ENCODE assay signal across 30 cellular contexts in genomic region chr9:135053133-135053532, GRCh38. TPM values are rescaled to one million over a fixed set of nuclear protein-coding genes. Genes with fewer than 3 reads are reported as not detected.
DNase-seq lines count a peak whose midpoint lies in the region; ATAC-seq and TF ChIP-seq lines count a peak whose summit lies in the region.
"Had no signal": no experiment of that assay in that cellular context is flagged by ENCODE, and none has a peak within 500 bp of the region (broad histone marks: within the 10 kb centered on the region; RNA-seq: fewer than 3 reads in every experiment).

No MANE protein-coding gene starts in this region.

- H3K27ac Mint-ChIP-seq in CD14-positive monocyte, result peak overlapping the region in 2 of 7 donors; percentile 3 to 47
- peak overlapping the region; percentile 9 for H3K27ac Mint-ChIP-seq in activated B cell treated with CpG ODN at 0.5 μM for 24 hours
- H3K27ac Mint-ChIP-seq: activated CD4-positive, alpha-beta T cell treated with anti-CD3 and anti-CD28 coated beads for 36 hours; activated CD8-positive, alpha-beta T cell treated with anti-CD3 and anti-CD28 coated beads for 36 hours; activated naive CD8-positive, alpha-beta T cell; activated T-helper 2 cell treated with anti-CD3 and anti-CD28 coated beads, Interferon-gamma antibody, Interleukin-2, Interleukin-4, amounts not matched to agents 10 μg/mL and 5 μg/mL and 100 μg/mL, durations not matched to agents 14 hours and 24 hours and 36 hours; GM23338; IgD-negative memory B cell; neural progenitor cell; T-helper 2 cell treated with Interferon-gamma antibody and Interleukin-4, amounts not matched to agents 5 μg/mL and 100 μg/mL, for 36 hours had no signal

- TF ChIP-seq CTCF in CD14-positive monocyte (IDR thresholded peaks at IDR 0.05), result no peak
- TF ChIP-seq CTCF in activated B cell treated with CpG ODN at 0.5 μM for 24 hours (IDR thresholded peaks at IDR 0.05), result no peak
- no peak for TF ChIP-seq CTCF in spleen (IDR thresholded peaks at IDR 0.05 in 8 of 11, conservative IDR thresholded peaks at IDR 0.05 in 3 of 11)

- POLR2A ChIA-PET in activated B cell treated with CpG ODN at 0.5 μM for 24 hours (lab: Charles Lee), result no interaction called here

- H3K27ac ChIP-seq in spleen, result no peak overlapping the region
- H3K27ac ChIP-seq: breast epithelium, epithelial cell of prostate, neural progenitor cell, parathyroid adenoma, tibial nerve had no signal

- no peak overlapping the region for H3K4me3 ChIP-seq in spleen
- H3K4me3 ChIP-seq: breast epithelium, GM23338, neural progenitor cell, tibial nerve had no signal

- ATAC-seq in activated B cell treated with CpG ODN at 0.5 μM for 24 hours (ENCODE audit: low read depth) (peak; percentile 54), GM21367 (IDR thresholded peaks at IDR 0.05; ENCODE audit: unreplicated experiment) (no peak)
- ATAC-seq: activated CD4-positive, alpha-beta T cell treated with anti-CD3 and anti-CD28 coated beads for 36 hours; activated CD8-positive, alpha-beta T cell treated with anti-CD3 and anti-CD28 coated beads for 36 hours; GM23338; left lobe of liver had no signal

- peaks cover 0 to 36% (median 0%) of the 10 kb centered on the region in 7 donors for H3K27me3 ChIP-seq in spleen (replicated peaks in 1 of 7)
- H3K27me3 ChIP-seq: neural progenitor cell, tibial nerve had no signal

- H3K4me1 ChIP-seq in spleen, result peaks cover 0 to 13% (median 4%) of the 10 kb centered on the region in 6 donors
- H3K4me1 ChIP-seq: breast epithelium, neural progenitor cell, parathyroid adenoma, tibial nerve had no signal

- H3K27me3 Mint-ChIP-seq in CD14-positive monocyte (ENCODE audit: low read depth in 3 of 3), result peaks cover 8 to 31% (median 16%) of the 10 kb centered on the region in 3 donors
- peaks cover 9% of the 10 kb centered on the region for H3K27me3 Mint-ChIP-seq in activated B cell treated with CpG ODN at 0.5 μM for 24 hours

- H3K36me3 Mint-ChIP-seq in CD14-positive monocyte (no peaks in the 10 kb centered on the region), activated B cell treated with CpG ODN at 0.5 μM for 24 hours (ENCODE audit: low read depth) (no peaks in the 10 kb centered on the region)
- H3K36me3 Mint-ChIP-seq: activated naive CD8-positive, alpha-beta T cell; IgD-negative memory B cell; neural progenitor cell had no signal

- DNase-seq in CD14-positive monocyte (ENCODE audit: low spot score) (peak; percentile 31), MV-4-11 (lab: John Stamatoyannopoulos, UW) (peak; percentile 61), activated B cell treated with CpG ODN at 0.5 μM for 24 hours (peak; percentile 5), spleen (peak; percentile 45), HuH-7.5 (ENCODE audit: low spot score) (no peak), NCI-H446 treated with DMSO at 0.1 percent for 48 hours (lab: John Stamatoyannopoulos, UW) (no peak)
- DNase-seq in stimulated activated CD4-positive, alpha-beta T cell treated with anti-CD3 and anti-CD28 coated beads, Interleukin-1b, Interleukin-23, amount 100 ng/mL, for 48 hours, result no peak
- DNase-seq: activated CD4-positive, alpha-beta T cell treated with anti-CD3 and anti-CD28 coated beads for 36 hours; activated CD8-positive, alpha-beta T cell treated with anti-CD3 and anti-CD28 coated beads for 36 hours; DMS79 treated with DMSO at 0.1 percent for 48 hours; effector CD8-positive, alpha-beta T cell; GDM1; NCI-H1417; NCI-H2029; NCI-H526; NK-92 treated with Interleukin-12 subunit alpha and Interleukin-12 subunit beta, amount 100 ng/mL, for 24 hours; SIG-M5; stimulated activated CD8-positive, alpha-beta memory T cell treated with anti-CD3 and anti-CD28 coated beads, Interleukin-4, amount 100 ng/mL, for 48 hours had no signal

- no peak for TF ChIP-seq POLR2A in spleen (IDR thresholded peaks at IDR 0.05)

- CTCF ChIA-PET in activated B cell treated with CpG ODN at 0.5 μM for 24 hours (lab: Charles Lee), result no interaction called here

- H3K4me3 Mint-ChIP-seq in CD14-positive monocyte, result peak overlapping the region in 1 of 2 donors; percentile 28
- H3K4me3 Mint-ChIP-seq in activated B cell treated with CpG ODN at 0.5 μM for 24 hours, result no peak overlapping the region
- H3K4me3 Mint-ChIP-seq: activated CD4-positive, alpha-beta T cell treated with anti-CD3 and anti-CD28 coated beads for 36 hours; activated CD8-positive, alpha-beta T cell treated with anti-CD3 and anti-CD28 coated beads for 36 hours; activated naive CD8-positive, alpha-beta T cell; GM23338; neural progenitor cell; T-helper 2 cell treated with Interferon-gamma antibody and Interleukin-4, amounts not matched to agents 5 μg/mL and 100 μg/mL, for 36 hours had no signal

- H3K9me3 Mint-ChIP-seq in CD14-positive monocyte, result peaks cover 0 to 16% (median 7%) of the 10 kb centered on the region in 7 donors
- no peaks in the 10 kb centered on the region for H3K9me3 Mint-ChIP-seq in activated B cell treated with CpG ODN at 0.5 μM for 24 hours
- H3K9me3 Mint-ChIP-seq: activated CD8-positive, alpha-beta T cell treated with anti-CD3 and anti-CD28 coated beads for 36 hours; activated T-helper 2 cell treated with anti-CD3 and anti-CD28 coated beads, Interferon-gamma antibody, Interleukin-2, Interleukin-4, amounts not matched to agents 10 μg/mL and 5 μg/mL and 100 μg/mL, durations not matched to agents 14 hours and 24 hours and 36 hours; T-helper 2 cell treated with Interferon-gamma antibody and Interleukin-4, amounts not matched to agents 5 μg/mL and 100 μg/mL, for 36 hours had no signal

- H3K36me3 ChIP-seq in spleen, result no peaks in the 10 kb centered on the region
- H3K36me3 ChIP-seq: breast epithelium, neural progenitor cell, tibial nerve had no signal

- no peaks in the 10 kb centered on the region for H3K9me3 ChIP-seq in spleen

- intact Hi-C loops in CD14-positive monocyte (cut with micrococcal nuclease) (no loop called here), activated B cell treated with CpG ODN at 0.5 μM for 24 hours (cut with micrococcal nuclease) (no loop called here), spleen (cut with DNase I; ENCODE audit: low total_unique reads) (no loop called here)

- H3K4me1 Mint-ChIP-seq in CD14-positive monocyte (peaks cover 10% of the 10 kb centered on the region), activated B cell treated with CpG ODN at 0.5 μM for 24 hours (peaks cover 17% of the 10 kb centered on the region)
- H3K4me1 Mint-ChIP-seq: activated CD4-positive, alpha-beta T cell treated with anti-CD3 and anti-CD28 coated beads for 36 hours; GM23338 had no signal

- 36 to 40% (median 38%) methylated on average over 5 of the region's 5 CpGs for WGBS in spleen, 5 donors

RNA-seq across cellular contexts. Expression of gene OLFM1, which starts 34.3 kb away (rescaled TPM):
- polyA plus RNA-seq in CD14-positive monocyte (1 to 10 TPM; 7.6 to 9.4 TPM), spleen (10 to 100 TPM in 2 of 3 donors, 1 to 10 TPM in 1; 5.9 to 22.3 (median 16.8) TPM)
- total RNA-seq in activated B cell treated with CpG ODN at 0.5 μM for 24 hours (not detected in 2 replicates), spleen (100 to 1,000 TPM in 1 of 7 donors, 10 to 100 TPM in 6; 40.9 to 109 (median 47.1) TPM)
- total RNA-seq: activated CD4-positive, alpha-beta T cell treated with anti-CD3 and anti-CD28 coated beads for 36 hours; activated CD8-positive, alpha-beta T cell treated with anti-CD3 and anti-CD28 coated beads for 36 hours had no signal

Comparison
In these comparisons a context has a peak if more than half of its experiments do, and no peak if none do; other contexts are left out.
1. DNase-seq: peak in CD14-positive monocyte (single experiment), MV-4-11 (single experiment), activated B cell treated with CpG ODN at 0.5 μM for 24 hours (single experiment) and spleen (single experiment); none in stimulated activated CD4-positive, alpha-beta T cell treated with anti-CD3 and anti-CD28 coated beads, Interleukin-1b, Interleukin-23, amount 100 ng/mL, for 48 hours (single experiment), HuH-7.5 (single experiment) and NCI-H446 treated with DMSO at 0.1 percent for 48 hours (single experiment).
2. RNA of gene OLFM1, which starts 34.3 kb away (total RNA-seq): 40.9 to 109 TPM in spleen; not detected in activated B cell treated with CpG ODN at 0.5 μM for 24 hours; every median in the first group is over 10 times any median in the second.